ENCODE assay signal across 8 cellular contexts in the genomic region with DNA sequence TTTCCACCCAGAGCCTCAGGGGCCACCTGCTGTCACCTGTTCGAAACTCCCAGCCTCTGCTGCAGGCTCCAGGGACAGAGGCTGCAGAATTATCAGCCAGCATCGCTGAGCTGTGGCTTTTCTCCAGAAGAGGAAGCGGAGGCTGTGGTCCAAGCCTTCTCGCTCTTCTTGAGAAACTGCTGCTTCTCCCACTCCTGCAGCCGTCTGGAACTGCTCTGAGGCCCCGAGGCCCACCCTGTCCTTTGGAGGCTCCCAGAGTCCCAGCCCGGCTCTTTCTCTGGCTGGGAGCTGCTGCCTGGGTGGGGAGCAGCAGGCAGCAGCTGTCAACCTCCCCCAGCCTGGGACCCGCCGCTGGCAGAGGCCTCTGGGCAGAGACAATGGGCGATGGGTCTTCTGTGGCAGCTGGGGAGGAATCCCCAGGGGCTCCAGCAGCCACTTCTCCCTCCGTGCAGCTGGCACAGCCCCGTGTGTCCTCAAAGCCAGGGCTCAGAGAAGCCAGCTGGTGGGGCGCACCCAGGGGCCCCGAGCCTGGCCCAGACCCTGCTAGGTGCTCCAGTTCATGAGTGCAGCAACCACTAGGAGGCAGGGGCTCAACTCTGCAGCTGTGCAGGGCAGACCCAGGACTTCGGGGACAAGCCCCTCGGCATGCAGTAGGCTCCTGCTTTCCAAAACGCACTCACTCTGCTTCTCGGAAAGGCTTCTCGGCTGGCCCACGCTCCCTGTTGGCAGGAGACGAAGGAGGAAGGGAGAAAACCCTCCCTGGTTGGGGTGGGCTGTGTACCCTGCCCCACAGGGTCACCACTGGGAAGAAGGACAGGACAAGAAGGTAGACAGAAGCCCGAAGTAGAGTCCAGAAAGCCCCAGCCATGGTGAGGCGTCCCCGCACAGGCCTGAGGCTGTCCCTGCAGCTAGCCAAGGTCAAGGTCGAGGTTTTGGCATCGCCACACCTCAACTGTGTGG. TPM values are rescaled to one million over a fixed set of nuclear protein-coding genes. Genes with fewer than 3 reads are reported as not detected.
DNase-seq lines count a peak whose midpoint lies in the region; ATAC-seq and TF ChIP-seq lines count a peak whose summit lies in the region.

No MANE protein-coding gene starts in this region.

- H3K4me1 Mint-ChIP-seq in activated CD4-positive, alpha-beta T cell treated with anti-CD3 and anti-CD28 coated beads, Interleukin-2, amount 10 ng/mL, durations not matched to agents 24 days and 14 days = peaks cover 69% of the 10 kb centered on the region
- H3K4me1 Mint-ChIP-seq in activated B cell treated with CpG ODN at 0.5 μM for 24 hours = peaks cover 46% of the 10 kb centered on the region

- TF ChIP-seq CTCF in activated B cell treated with CpG ODN at 0.5 μM for 24 hours (IDR thresholded peaks at IDR 0.05) (no peak), kidney epithelial cell (IDR thresholded peaks at IDR 0.05; ENCODE audit: insufficient read depth, low read length, poor library complexity, severe bottlenecking) (peak; percentile 5)

- no peaks in the 10 kb centered on the region for H3K27me3 Mint-ChIP-seq in activated CD4-positive, alpha-beta T cell treated with anti-CD3 and anti-CD28 coated beads, Interleukin-2, amount 10 ng/mL, durations not matched to agents 24 days and 14 days
- H3K27me3 Mint-ChIP-seq in activated B cell treated with CpG ODN at 0.5 μM for 24 hours = no peaks in the 10 kb centered on the region

- CTCF ChIA-PET in activated B cell treated with CpG ODN at 0.5 μM for 24 hours (lab: Charles Lee) = interaction anchor here (0.6 to 2.8 kb wide), 12 partner anchors 8 to 171 kb away, joined by 3 to 42 read pairs (median 4); a partner anchor contains a TSS

- ATAC-seq in activated B cell treated with CpG ODN at 0.5 μM for 24 hours (ENCODE audit: low read depth) (peak; percentile 95), GM18867 (IDR thresholded peaks at IDR 0.05; ENCODE audit: unreplicated experiment) (no peak)

- H3K36me3 ChIP-seq in kidney epithelial cell (ENCODE audit: control insufficient read depth, insufficient read depth, low read length) = no peaks in the 10 kb centered on the region

- intact Hi-C loops in activated CD4-positive, alpha-beta T cell treated with anti-CD3 and anti-CD28 coated beads, Interleukin-2, amount 10 ng/mL, durations not matched to agents 24 days and 14 days (cut with micrococcal nuclease) = loop anchor here (5.0 kb wide), 1 partner anchor 114 kb away; a partner anchor contains a TSS
- intact Hi-C loops in activated B cell treated with CpG ODN at 0.5 μM for 24 hours (cut with micrococcal nuclease) = loop anchor here (1.0 to 2.0 kb wide), 5 partner anchors 34 to 170 kb away; a partner anchor contains a TSS

- H3K4me3 ChIP-seq in kidney epithelial cell (ENCODE audit: low read depth, low read length) = no peak overlapping the region

- POLR2A ChIA-PET in activated B cell treated with CpG ODN at 0.5 μM for 24 hours (lab: Charles Lee) = interaction anchor here (0.6 to 2.0 kb wide), 14 partner anchors 10 to 380 kb away, joined by 3 to 15 read pairs (median 5); a partner anchor contains a TSS

- no peaks in the 10 kb centered on the region for H3K27me3 ChIP-seq in kidney epithelial cell (ENCODE audit: control insufficient read depth, insufficient read depth, low read length)

- H3K9me3 Mint-ChIP-seq in activated CD4-positive, alpha-beta T cell treated with anti-CD3 and anti-CD28 coated beads, Interleukin-2, amount 10 ng/mL, durations not matched to agents 24 days and 14 days = no peaks in the 10 kb centered on the region
- H3K9me3 Mint-ChIP-seq in activated B cell treated with CpG ODN at 0.5 μM for 24 hours = no peaks in the 10 kb centered on the region

- H3K27ac Mint-ChIP-seq in activated CD4-positive, alpha-beta T cell treated with anti-CD3 and anti-CD28 coated beads, Interleukin-2, amount 10 ng/mL, durations not matched to agents 24 days and 14 days = peak overlapping the region; percentile 99
- peak overlapping the region; percentile 66 for H3K27ac Mint-ChIP-seq in activated B cell treated with CpG ODN at 0.5 μM for 24 hours

- peak; percentile 86 for DNase-seq in activated CD4-positive, alpha-beta T cell treated with anti-CD3 and anti-CD28 coated beads, Interleukin-2, amount 10 ng/mL, durations not matched to agents 24 days and 14 days
- no peak for DNase-seq in activated CD4-positive, alpha-beta T cell treated with anti-CD3 and anti-CD28 coated beads for 4 hours
- DNase-seq in NCI-H1092 (lab: John Stamatoyannopoulos, UW) (peak; percentile 81), activated B cell treated with CpG ODN at 0.5 μM for 24 hours (peak; percentile 60), kidney epithelial cell (ENCODE audit: low read depth) (no peak), kidney glomerular epithelial cell (lab: John Stamatoyannopoulos, UW) (no peak), NCI-H2227 treated with DMSO at 0.1 percent for 48 hours (lab: John Stamatoyannopoulos, UW) (no peak)

- H3K4me3 Mint-ChIP-seq in activated CD4-positive, alpha-beta T cell treated with anti-CD3 and anti-CD28 coated beads, Interleukin-2, amount 10 ng/mL, durations not matched to agents 24 days and 14 days = peak overlapping the region; percentile 80
- H3K4me3 Mint-ChIP-seq in activated B cell treated with CpG ODN at 0.5 μM for 24 hours = peak overlapping the region; percentile 41

- peaks cover 23% of the 10 kb centered on the region for H3K36me3 Mint-ChIP-seq in activated CD4-positive, alpha-beta T cell treated with anti-CD3 and anti-CD28 coated beads, Interleukin-2, amount 10 ng/mL, durations not matched to agents 24 days and 14 days (ENCODE audit: low read depth)
- peaks cover 12% of the 10 kb centered on the region for H3K36me3 Mint-ChIP-seq in activated B cell treated with CpG ODN at 0.5 μM for 24 hours (ENCODE audit: low read depth)

RNA-seq across cellular contexts. Expression of a gene that starts 49.9 kb away (rescaled TPM):
- 432 TPM in 2 replicates for total RNA-seq in activated CD4-positive, alpha-beta T cell treated with anti-CD3 and anti-CD28 coated beads, Interleukin-2, amount 10 ng/mL, durations not matched to agents 24 days and 14 days
- total RNA-seq in activated B cell treated with CpG ODN at 0.5 μM for 24 hours (46.5 and 46.6 TPM in 2 replicates), kidney epithelial cell (103 and 124 TPM in 2 replicates)

Comparison
In these comparisons a context has a peak if more than half of its experiments do, and no peak if none do; other contexts are left out.
1. DNase-seq: peak in activated CD4-positive, alpha-beta T cell treated with anti-CD3 and anti-CD28 coated beads, Interleukin-2, amount 10 ng/mL, durations not matched to agents 24 days and 14 days (single experiment), NCI-H1092 (single experiment) and activated B cell treated with CpG ODN at 0.5 μM for 24 hours (single experiment); none in activated CD4-positive, alpha-beta T cell treated with anti-CD3 and anti-CD28 coated beads for 4 hours (0 of 2), kidney epithelial cell (single experiment), kidney glomerular epithelial cell (single experiment) and NCI-H2227 treated with DMSO at 0.1 percent for 48 hours (single experiment).